23 cellular contexts compared by ENCODE assay signal in the genomic region with DNA sequence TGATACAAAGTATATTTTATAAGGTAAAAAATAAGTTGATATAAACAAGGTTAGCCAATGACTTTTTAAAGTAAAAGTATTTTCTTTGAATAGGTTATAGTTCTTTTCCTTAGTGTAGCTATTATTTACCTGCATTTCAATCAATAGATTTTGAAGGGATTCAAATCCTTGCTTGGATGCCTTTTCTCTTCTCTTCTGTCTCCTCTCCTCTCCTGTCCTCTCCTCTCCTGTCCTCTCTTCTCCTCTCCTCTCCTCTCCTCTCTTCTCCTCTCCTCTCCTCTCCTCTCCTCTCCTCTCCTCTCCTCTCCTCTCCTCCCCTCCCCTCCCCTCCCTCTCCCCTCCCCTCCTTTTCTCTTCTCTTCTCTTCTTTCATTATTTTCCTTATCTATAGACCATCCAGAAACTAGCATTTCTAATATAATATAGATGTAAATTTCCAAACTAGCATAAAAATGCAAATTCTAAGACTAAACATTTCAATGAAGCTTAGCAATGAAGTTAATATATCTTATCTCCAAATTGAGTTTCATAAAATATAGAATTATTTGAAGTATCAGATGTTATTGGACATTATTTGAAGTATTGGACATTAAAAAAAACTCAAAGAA.
DNase-seq lines count a peak whose midpoint lies in the region; ATAC-seq, FAIRE-seq and TF ChIP-seq lines count a peak whose summit lies in the region.
"Had no signal": no experiment of that assay in that cellular context is flagged by ENCODE, and none has a peak within 500 bp of the region (broad histone marks: within the 10 kb centered on the region; RNA-seq: fewer than 3 reads in every experiment).

No MANE protein-coding gene starts in this region.

- no peaks in the 10 kb centered on the region for H3K36me3 Mint-ChIP-seq in stimulated activated memory B cell treated with anti-CD40 and anti-IgM and Interleukin-4, amounts not matched to agents 10 μg/mL and 1 μg/mL and 100 μg/mL, for 72 hours

- H3K9me3 ChIP-seq in HepG2 (ENCODE audit: low read length) (no peaks in the 10 kb centered on the region), right lobe of liver (no peaks in the 10 kb centered on the region), K562 (replicated peaks; ENCODE audit: control insufficient read depth, insufficient read depth, low read depth, low read length) (no peaks in the 10 kb centered on the region), tibial artery (no peaks in the 10 kb centered on the region)
- H3K9me3 ChIP-seq: Caco-2 had no signal

- H3K27me3 ChIP-seq in HepG2 (ENCODE audit: control insufficient read depth in 1 of 2, insufficient read depth in 2 of 2, low read length in 2 of 2) = peaks cover 0 to 9% of the 10 kb centered on the region in 2 experiments; a peak in 3 of 5 replicates
- no peaks in the 10 kb centered on the region for H3K27me3 ChIP-seq in right lobe of liver
- H3K27me3 ChIP-seq in K562 (ENCODE audit: control insufficient read depth in 2 of 2, insufficient read depth in 2 of 2, low read length in 2 of 2) = peaks cover 5 to 24% of the 10 kb centered on the region in 2 experiments; a peak in 4 of 5 replicates
- H3K27me3 ChIP-seq in tibial artery = peaks cover 0 to 4% of the 10 kb centered on the region in 2 donors
- H3K27me3 ChIP-seq: BLaER1 treated with 17β-estradiol and CSF1 and Interleukin-3, amounts not matched to agents 10 nM and 100 nM had no signal

- H3K9me1 ChIP-seq in K562 (ENCODE audit: control insufficient read depth, insufficient read depth, low read length) = no peaks in the 10 kb centered on the region

- TF ChIP-seq POLR2A in HepG2 (IDR thresholded peaks at IDR 0.05; ENCODE audit: insufficient read depth in 1 of 2, low read depth in 2 of 2, low read length in 2 of 2) (no peak), right lobe of liver (IDR thresholded peaks at IDR 0.05) (no peak), K562 (conservative IDR thresholded peaks at IDR 0.05) (no peak)

- TF ChIP-seq CTCF in HepG2 (CRISPR knock-in tag; IDR thresholded peaks at IDR 0.05) (no peak), right lobe of liver (IDR thresholded peaks at IDR 0.05) (no peak), K562 (IDR thresholded peaks at IDR 0.05 in 2 of 3, conservative IDR thresholded peaks at IDR 0.05 in 1 of 3; ENCODE audit: insufficient read depth in 2 of 3, low read depth in 1 of 3, low read length in 3 of 3) (no peak), tibial artery (IDR thresholded peaks at IDR 0.05) (no peak)

- no peak for FAIRE-seq in HepG2 (lab: Jason Lieb, UNC)
- FAIRE-seq in K562 (lab: Jason Lieb, UNC) = no peak
- FAIRE-seq in endometrium (lab: Jason Lieb, UNC) = peak; percentile 33
- FAIRE-seq: A204.1, D721Med, G401.6, GM12891, GM19239 had no signal

- H3K4me1 Mint-ChIP-seq in stimulated activated memory B cell treated with anti-CD40 and anti-IgM and Interleukin-4, amounts not matched to agents 10 μg/mL and 1 μg/mL and 100 μg/mL, for 72 hours = no peaks in the 10 kb centered on the region
- H3K4me1 Mint-ChIP-seq: B cell had no signal

- POLR2A ChIA-PET in HepG2 (lab: Yijun Ruan, JAX) = no interaction called here
- POLR2A ChIA-PET in K562 (lab: Yijun Ruan, JAX) = no interaction called here

- CTCF ChIA-PET in HepG2 (lab: Yijun Ruan, JAX; ENCODE audit: low intra/inter-chr PET ratio, low total read pairs) = no interaction called here
- CTCF ChIA-PET in K562 (lab: Yijun Ruan, JAX; ENCODE audit: low intra/inter-chr PET ratio) = no interaction called here

- H3K36me3 ChIP-seq in HepG2 (replicated peaks in 1 of 2; ENCODE audit: control insufficient read depth in 1 of 2, insufficient read depth in 2 of 2, low read length in 2 of 2) (no peaks in the 10 kb centered on the region), right lobe of liver (no peaks in the 10 kb centered on the region), K562 (ENCODE audit: control insufficient read depth, insufficient read depth, low read length) (no peaks in the 10 kb centered on the region), tibial artery (no peaks in the 10 kb centered on the region)
- H3K36me3 ChIP-seq: BLaER1 treated with 17β-estradiol and CSF1 and Interleukin-3, amounts not matched to agents 10 nM and 100 nM had no signal

- H3K79me2 ChIP-seq in HepG2 (ENCODE audit: insufficient read depth, low read length) (no peaks in the 10 kb centered on the region), K562 (ENCODE audit: control insufficient read depth, insufficient read depth, low read length) (no peaks in the 10 kb centered on the region)

- no peak overlapping the region for H3K4me3 ChIP-seq in HepG2 (replicated peaks in 1 of 3; ENCODE audit: insufficient read depth in 1 of 3, low read depth in 2 of 3, low read length in 3 of 3)
- H3K4me3 ChIP-seq in right lobe of liver = no peak overlapping the region
- H3K4me3 ChIP-seq in K562 = no peak overlapping the region
- H3K4me3 ChIP-seq in tibial artery = no peak overlapping the region
- H3K4me3 ChIP-seq: BLaER1 treated with 17β-estradiol and CSF1 and Interleukin-3, amounts not matched to agents 10 nM and 100 nM had no signal

- no peaks in the 10 kb centered on the region for H3K9me3 Mint-ChIP-seq in stimulated activated memory B cell treated with anti-CD40 and anti-IgM and Interleukin-4, amounts not matched to agents 10 μg/mL and 1 μg/mL and 100 μg/mL, for 72 hours
- H3K9me3 Mint-ChIP-seq: CD4-positive, alpha-beta T cell; CD8-positive, alpha-beta T cell had no signal

- H2AFZ ChIP-seq in HepG2 (ENCODE audit: low read length) = no peak overlapping the region
- H2AFZ ChIP-seq in K562 (ENCODE audit: low read depth, low read length) = no peak overlapping the region

- intact Hi-C loops in HepG2 (cut with micrococcal nuclease; ENCODE audit: unreplicated experiment) (no loop called here), right lobe of liver (cut with DNase I) (loop anchor here in 1 of 2 donors (10.0 kb wide), 1 partner anchor 66 kb away; no protein-coding TSS in a partner anchor), K562 (cut with micrococcal nuclease) (no loop called here), head of caudate nucleus (cut with DNase I) (no loop called here), tibial artery (cut with DNase I; ENCODE audit: low total_unique reads) (no loop called here)

- H3K9ac ChIP-seq in HepG2 (ENCODE audit: insufficient read depth, low read depth, low read length) (no peak overlapping the region), K562 (ENCODE audit: insufficient read depth in 1 of 2, low read depth in 2 of 2, low read length in 2 of 2) (no peak overlapping the region)
- H3K9ac ChIP-seq: BLaER1 treated with 17β-estradiol and CSF1 and Interleukin-3, amounts not matched to agents 10 nM and 100 nM had no signal

- H4K20me1 ChIP-seq in HepG2 (ENCODE audit: insufficient read depth, low read length) (no peaks in the 10 kb centered on the region), K562 (replicated peaks; ENCODE audit: control insufficient read depth, insufficient read depth, low read length) (no peaks in the 10 kb centered on the region)
- H4K20me1 ChIP-seq: BLaER1 treated with 17β-estradiol and CSF1 and Interleukin-3, amounts not matched to agents 10 nM and 100 nM had no signal

- H3K27ac ChIP-seq in HepG2 (ENCODE audit: extremely low read length, insufficient read depth, low read length) (no peak overlapping the region), right lobe of liver (no peak overlapping the region), K562 (ENCODE audit: extremely low read depth, low read depth, low read length) (no peak overlapping the region), tibial artery (no peak overlapping the region)
- H3K27ac ChIP-seq: BLaER1 treated with 17β-estradiol and CSF1 and Interleukin-3, amounts not matched to agents 10 nM and 100 nM; C4-2B had no signal

- DNase-seq in HepG2 (ENCODE audit: low spot score) (no peak), right lobe of liver (no peak), K562 (ENCODE audit: extremely low read depth in 1 of 4, low spot score in 3 of 4) (no peak), head of caudate nucleus (no peak), tibial artery (no peak)
- DNase-seq: 8988T; ACHN; Caco-2; Calu3; CD4-positive, alpha-beta T cell; CD8-positive, alpha-beta T cell; DMS79 treated with DMSO at 0.1 percent for 48 hours; GF-D8 had no signal

- in situ Hi-C loops in HepG2 (cut with HindIII; ENCODE audit: extremely low pct_ligation_motif_present, low pct_unique_long_range_greater_than_20kb) = no loop called here
- in situ Hi-C loops in K562 (cut with MboI) = no loop called here

- no peak overlapping the region for H3K27ac Mint-ChIP-seq in stimulated activated memory B cell treated with anti-CD40 and anti-IgM and Interleukin-4, amounts not matched to agents 10 μg/mL and 1 μg/mL and 100 μg/mL, for 72 hours
- H3K27ac Mint-ChIP-seq: B cell; CD4-positive, alpha-beta T cell; CD8-positive, alpha-beta T cell had no signal

- no peak for TF ChIP-seq EP300 in HepG2 (IDR thresholded peaks at IDR 0.05; ENCODE audit: low read depth in 2 of 2, low read length in 2 of 2)
- TF ChIP-seq EP300 in HepG2 (CRISPR knock-in tag; IDR thresholded peaks at IDR 0.05; ENCODE audit: borderline replicate concordance) = no peak
- TF ChIP-seq EP300 in K562 (IDR thresholded peaks at IDR 0.05; ENCODE audit: low read length) = no peak

- H3K4me3 Mint-ChIP-seq in stimulated activated memory B cell treated with anti-CD40 and anti-IgM and Interleukin-4, amounts not matched to agents 10 μg/mL and 1 μg/mL and 100 μg/mL, for 72 hours = no peak overlapping the region
- H3K4me3 Mint-ChIP-seq: B cell; CD4-positive, alpha-beta T cell; CD8-positive, alpha-beta T cell had no signal

- no peak overlapping the region for H3K4me2 ChIP-seq in HepG2 (ENCODE audit: low read depth, low read length)
- H3K4me2 ChIP-seq in K562 (ENCODE audit: insufficient read depth, low read length) = no peak overlapping the region
- H3K4me2 ChIP-seq: BLaER1 treated with 17β-estradiol and CSF1 and Interleukin-3, amounts not matched to agents 10 nM and 100 nM had no signal

- no peak for ATAC-seq in HepG2
- no peak for ATAC-seq in right lobe of liver
- ATAC-seq in K562 = no peak
- no peak for ATAC-seq in stimulated activated memory B cell treated with anti-CD40 and anti-IgM and Interleukin-4, amounts not matched to agents 10 μg/mL and 1 μg/mL and 100 μg/mL, for 72 hours
- ATAC-seq: CD8-positive, alpha-beta T cell had no signal

- TF ChIP-seq RAD21 in HepG2 (CRISPR knock-in tag; IDR thresholded peaks at IDR 0.05) (no peak), K562 (CRISPR knock-in tag; conservative IDR thresholded peaks at IDR 0.05 in 1 of 2, IDR thresholded peaks at IDR 0.05 in 1 of 2) (no peak)

- peaks cover 17% of the 10 kb centered on the region for H3K27me3 Mint-ChIP-seq in stimulated activated memory B cell treated with anti-CD40 and anti-IgM and Interleukin-4, amounts not matched to agents 10 μg/mL and 1 μg/mL and 100 μg/mL, for 72 hours
- H3K27me3 Mint-ChIP-seq: CD4-positive, alpha-beta T cell had no signal

- BruUV-seq in HepG2 (replicated peaks; lab: Mats Ljungman, UMichigan) (no TSS peak), K562 (replicated peaks; lab: Mats Ljungman, UMichigan) (no TSS peak)

- H3K4me1 ChIP-seq in HepG2 (ENCODE audit: insufficient read depth, low read length) (no peaks in the 10 kb centered on the region), right lobe of liver (no peaks in the 10 kb centered on the region), K562 (replicated peaks in 1 of 2; ENCODE audit: control insufficient read depth in 2 of 2, insufficient read depth in 2 of 2, low read length in 2 of 2) (no peaks in the 10 kb centered on the region), tibial artery (no peaks in the 10 kb centered on the region)
- H3K4me1 ChIP-seq: Caco-2 had no signal
